In the genomic region with DNA sequence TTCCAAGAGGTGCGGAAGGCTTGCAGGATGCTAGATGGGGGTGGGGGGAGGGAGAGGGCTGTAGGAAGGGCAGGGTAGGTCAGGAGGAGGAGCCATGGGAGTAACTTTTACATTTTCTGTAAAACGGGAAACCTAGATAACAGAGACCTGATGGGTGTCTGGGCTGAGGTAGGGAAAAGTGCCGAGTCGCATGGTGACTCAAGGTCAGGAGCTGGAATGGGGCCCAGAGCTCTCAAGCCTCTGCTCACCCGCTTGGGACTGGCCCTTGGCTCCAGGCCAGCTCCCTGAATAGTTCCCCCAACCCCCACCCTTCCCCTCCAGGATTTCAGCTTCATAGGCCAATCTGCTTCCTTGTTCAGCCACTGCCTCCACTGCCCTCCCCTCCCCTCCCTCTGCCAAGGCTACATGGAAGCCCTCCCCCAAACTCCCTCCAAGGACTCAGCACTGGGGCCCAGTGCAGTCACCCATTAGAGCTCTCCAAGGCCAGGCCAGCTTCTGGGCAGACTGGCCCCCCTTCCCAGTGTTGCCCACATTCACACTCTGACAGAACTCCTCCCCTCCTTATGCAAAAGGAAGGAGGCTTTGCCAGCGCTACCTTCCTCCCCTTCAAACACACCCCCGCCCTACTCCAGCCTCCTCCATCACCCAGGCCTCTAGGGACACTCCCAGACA, we compare ENCODE assay signal across 9 cellular contexts. TPM values are rescaled to one million over a fixed set of nuclear protein-coding genes. Genes with fewer than 3 reads are reported as not detected.
DNase-seq lines count a peak whose midpoint lies in the region; ATAC-seq and TF ChIP-seq lines count a peak whose summit lies in the region.
"Had no signal": no experiment of that assay in that cellular context is flagged by ENCODE, and none has a peak within 500 bp of the region (broad histone marks: within the 10 kb centered on the region; RNA-seq: fewer than 3 reads in every experiment).

No MANE protein-coding gene starts in this region.

- 40% methylated on average over 7 of the region's 7 CpGs; no CpG with 5 or more reads in 1 of the 2 experiments for WGBS in endodermal cell (ENCODE audit: insufficient coverage in 1 of 2, insufficient read length in 1 of 2), 2 experiments

- no peak overlapping the region for H3K4me3 ChIP-seq in endodermal cell (ENCODE audit: low read length)

- H3K27me3 Mint-ChIP-seq in endodermal cell (ENCODE audit: insufficient read depth) (peaks cover 52% of the 10 kb centered on the region), mesothelial cell of epicardium (ENCODE audit: low read depth) (no peaks in the 10 kb centered on the region)
- H3K27me3 Mint-ChIP-seq in effector memory CD8-positive, alpha-beta T cell = no peaks in the 10 kb centered on the region
- H3K27me3 Mint-ChIP-seq: central memory CD8-positive, alpha-beta T cell had no signal

- peak; percentile 85 for DNase-seq in DMS53 (lab: John Stamatoyannopoulos, UW)
- DNase-seq in NCI-H226 = peak; percentile 79
- DNase-seq in endodermal cell = peak; percentile 92
- DNase-seq in mesothelial cell of epicardium (ENCODE audit: low spot score in 2 of 2, unreplicated experiment in 2 of 2) = no peak
- DNase-seq in effector memory CD8-positive, alpha-beta T cell = no peak
- DNase-seq in NCI-H526 treated with DMSO at 0.1 percent for 48 hours (lab: John Stamatoyannopoulos, UW) = no peak

- H3K4me3 Mint-ChIP-seq in endodermal cell (no peak overlapping the region), mesothelial cell of epicardium (no peak overlapping the region)
- H3K4me3 Mint-ChIP-seq in effector memory CD8-positive, alpha-beta T cell = no peak overlapping the region
- H3K4me3 Mint-ChIP-seq: central memory CD8-positive, alpha-beta T cell had no signal

- H3K27me3 ChIP-seq in endodermal cell (ENCODE audit: control insufficient read depth, insufficient read depth, low read length, poor library complexity, severe bottlenecking) = peaks cover 6% of the 10 kb centered on the region

- H3K9me3 ChIP-seq in endodermal cell (ENCODE audit: control insufficient read depth, low read length) = no peaks in the 10 kb centered on the region

- H3K9me3 Mint-ChIP-seq in endodermal cell (peaks cover 7% of the 10 kb centered on the region), mesothelial cell of epicardium (peaks cover 16% of the 10 kb centered on the region)
- H3K9me3 Mint-ChIP-seq in effector memory CD8-positive, alpha-beta T cell = no peaks in the 10 kb centered on the region
- H3K9me3 Mint-ChIP-seq: central memory CD8-positive, alpha-beta T cell had no signal

- H3K36me3 Mint-ChIP-seq in endodermal cell (ENCODE audit: low read depth) = no peaks in the 10 kb centered on the region
- H3K36me3 Mint-ChIP-seq in mesothelial cell of epicardium = no peaks in the 10 kb centered on the region
- no peaks in the 10 kb centered on the region for H3K36me3 Mint-ChIP-seq in effector memory CD8-positive, alpha-beta T cell (ENCODE audit: insufficient read depth)

- no peak overlapping the region for H3K27ac ChIP-seq in endodermal cell (ENCODE audit: low read depth, low read length)

- no peak overlapping the region for H3K27ac Mint-ChIP-seq in endodermal cell
- H3K27ac Mint-ChIP-seq in mesothelial cell of epicardium = peak overlapping the region; percentile 39
- peak overlapping the region in 1 of 2 donors; percentile 28 for H3K27ac Mint-ChIP-seq in effector memory CD8-positive, alpha-beta T cell

- no peak overlapping the region for H3K9ac ChIP-seq in endodermal cell (ENCODE audit: extremely low read depth, low read length, poor library complexity, severe bottlenecking)

- H3K4me1 Mint-ChIP-seq in endodermal cell (peaks cover 41% of the 10 kb centered on the region), mesothelial cell of epicardium (peaks cover 43% of the 10 kb centered on the region)
- peaks cover 0 to 4% of the 10 kb centered on the region in 2 donors for H3K4me1 Mint-ChIP-seq in effector memory CD8-positive, alpha-beta T cell (ENCODE audit: low read depth in 2 of 2)

- H3K4me1 ChIP-seq in endodermal cell (ENCODE audit: control insufficient read depth, insufficient read depth, low read length) = no peaks in the 10 kb centered on the region

- H3K36me3 ChIP-seq in endodermal cell (ENCODE audit: control insufficient read depth, insufficient read depth, low read length) = no peaks in the 10 kb centered on the region

- no peak for ATAC-seq in effector memory CD8-positive, alpha-beta T cell (replicated peaks)
- no peak for ATAC-seq in GM21381 (IDR thresholded peaks at IDR 0.05; ENCODE audit: unreplicated experiment)
- ATAC-seq in HG02763 (IDR thresholded peaks at IDR 0.05; ENCODE audit: unreplicated experiment) = no peak

- no peak for TF ChIP-seq CTCF in endodermal cell (conservative IDR thresholded peaks at IDR 0.05)
- no peak for TF ChIP-seq CTCF in mesothelial cell of epicardium (IDR thresholded peaks at IDR 0.05; ENCODE audit: unreplicated experiment)

RNA-seq across cellular contexts. Expression of gene TSC22D3, which starts 43.6 kb away (rescaled TPM):
- total RNA-seq in endodermal cell (10 to 100 TPM in 1 of 2 donors, 1 to 10 TPM in 1; 9.9 to 10.5 TPM), mesothelial cell of epicardium (32.1 to 37.0 TPM (median 34.4 TPM) in 3 replicates)
- 28.2 TPM for polyA plus RNA-seq in endodermal cell (2013, experiment 1 of 2)
- polyA plus RNA-seq in endodermal cell (2013, experiment 2 of 2) = 22.4 TPM

RNA-seq across cellular contexts. Expression of gene NCBP2L, which starts 45.6 kb away (rescaled TPM):
- total RNA-seq in endodermal cell (not detected), mesothelial cell of epicardium (not detected in 3 replicates)
- polyA plus RNA-seq in endodermal cell (2013, experiment 1 of 2) = not detected
- not detected for polyA plus RNA-seq in endodermal cell (2013, experiment 2 of 2)

Comparison
In these comparisons a context has a peak if more than half of its experiments do, and no peak if none do; other contexts are left out.
1. DNase-seq: peak in DMS53 (single experiment), NCI-H226 (single experiment) and endodermal cell (single experiment); none in mesothelial cell of epicardium (0 of 2), effector memory CD8-positive, alpha-beta T cell (0 of 3) and NCI-H526 treated with DMSO at 0.1 percent for 48 hours (single experiment).